11 cellular contexts compared by ENCODE assay signal in genomic region chr6:45075246-45075645, GRCh38.
DNase-seq lines count a peak whose midpoint lies in the region; ATAC-seq and TF ChIP-seq lines count a peak whose summit lies in the region.
"Had no signal": no experiment of that assay in that cellular context is flagged by ENCODE, and none has a peak within 500 bp of the region (broad histone marks: within the 10 kb centered on the region; RNA-seq: fewer than 3 reads in every experiment).

No MANE protein-coding gene starts in this region.

- intact Hi-C loops in left lung (cut with DNase I) = no loop called here

- no peak for TF ChIP-seq EP300 in suprapubic skin (IDR thresholded peaks at IDR 0.05)

- WGBS in suprapubic skin = 79% methylated on average over 2 of the region's 2 CpGs

- DNase-seq in AG09309 (ENCODE audit: low read depth) (peak; percentile 93), HS-5 (ENCODE audit: low read depth) (peak; percentile 95), cardiac fibroblast (ENCODE audit: low read depth in 2 of 2) (peak; percentile 94 to 99), left lung (no peak), suprapubic skin (ENCODE audit: low spot score in 2 of 2) (no peak), NCI-H1092 (lab: John Stamatoyannopoulos, UW) (no peak), NCI-H1105 (lab: John Stamatoyannopoulos, UW) (no peak)
- DNase-seq: activated effector memory CD4-positive, alpha-beta T cell treated with Interleukin-2 at 50 U/mL for 16 hours; NCI-H146; stimulated activated naive CD4-positive, alpha-beta T cell had no signal

- H3K9me3 ChIP-seq in left lung (peaks cover 0 to 23% of the 10 kb centered on the region in 2 donors), suprapubic skin (peaks cover 11% of the 10 kb centered on the region)

- no peaks in the 10 kb centered on the region for H3K27me3 ChIP-seq in left lung
- H3K27me3 ChIP-seq in suprapubic skin = no peaks in the 10 kb centered on the region

- H3K4me3 ChIP-seq in AG09309 (ENCODE audit: control insufficient read depth, low read depth, low read length) (no peak overlapping the region), cardiac fibroblast (replicated peaks in 1 of 2; ENCODE audit: low read depth in 2 of 2, low read length in 2 of 2) (no peak overlapping the region), left lung (no peak overlapping the region), suprapubic skin (no peak overlapping the region)

- H3K36me3 ChIP-seq in left lung (no peaks in the 10 kb centered on the region), suprapubic skin (no peaks in the 10 kb centered on the region)

- no peak for TF ChIP-seq POLR2A in suprapubic skin (IDR thresholded peaks at IDR 0.05)

- no peak overlapping the region for H3K27ac ChIP-seq in left lung
- no peak overlapping the region for H3K27ac ChIP-seq in suprapubic skin

- ATAC-seq in left lung (peak; percentile 69), GM19328 (IDR thresholded peaks at IDR 0.05; ENCODE audit: unreplicated experiment) (no peak)

- TF ChIP-seq CTCF in AG09309 (IDR thresholded peaks at IDR 0.05; ENCODE audit: control insufficient read depth, insufficient read depth, low read depth, low read length, missing control alignments) (no peak), cardiac fibroblast (IDR thresholded peaks at IDR 0.05; ENCODE audit: low read depth, low read length) (no peak), left lung (IDR thresholded peaks at IDR 0.05) (no peak), suprapubic skin (IDR thresholded peaks at IDR 0.05) (no peak)

- H3K4me1 ChIP-seq in left lung = no peaks in the 10 kb centered on the region
- H3K4me1 ChIP-seq in suprapubic skin = no peaks in the 10 kb centered on the region

Comparison
In these comparisons a context has a peak if more than half of its experiments do, and no peak if none do; other contexts are left out.
1. DNase-seq: peak in AG09309 (single experiment), HS-5 (single experiment) and cardiac fibroblast (2 of 2); none in left lung (0 of 2), suprapubic skin (0 of 2), NCI-H1092 (single experiment) and NCI-H1105 (single experiment).